Comparison of ENCODE assay signal across 1 cellular context in genomic region chr12:68800294-68800693, GRCh38.
TF ChIP-seq lines count a peak whose summit lies in the region.

No MANE protein-coding gene starts in this region.

TF ChIP-seq in HCT116, 20 proteins besides CTCF, POLR2A, EP300 and RAD21 (continued from another document):
- TF ChIP-seq EZH2 (IDR thresholded peaks at IDR 0.05) (no peak), ZBTB33 (IDR thresholded peaks at IDR 0.05; ENCODE audit: extremely low read depth, insufficient replicate concordance, low read length) (no peak), FOSL1 (IDR thresholded peaks at IDR 0.05; ENCODE audit: low read depth) (no peak), CEBPB (IDR thresholded peaks at IDR 0.05; ENCODE audit: low read depth) (0 out of 2 replicates have a peak, but pooled peaks have one; percentile 36), EZH2phosphoT487 (IDR thresholded peaks at IDR 0.05; ENCODE audit: borderline replicate concordance) (no peak), ELF1 (IDR thresholded peaks at IDR 0.05; ENCODE audit: borderline replicate concordance, low read depth) (no peak), EGR1 (IDR thresholded peaks at IDR 0.05; ENCODE audit: low read depth) (no peak), SRF (IDR thresholded peaks at IDR 0.05; ENCODE audit: low read depth) (no peak), YY1 (IDR thresholded peaks at IDR 0.05; ENCODE audit: extremely low read depth, insufficient replicate concordance, low read depth, low read length) (no peak), TCF7L2 (IDR thresholded peaks at IDR 0.05; ENCODE audit: borderline replicate concordance, extremely low read depth, insufficient read depth, insufficient read length) (no peak), MAX (IDR thresholded peaks at IDR 0.05) (0 out of 2 replicates have a peak, but pooled peaks have one; percentile 26), ZFX (IDR thresholded peaks at IDR 0.05) (no peak), SP1 (IDR thresholded peaks at IDR 0.05; ENCODE audit: low read depth) (peak; percentile 23; the same call in 1 of the 2 replicates), SIN3A (IDR thresholded peaks at IDR 0.05; ENCODE audit: low read depth) (no peak), POLR2AphosphoS5 (IDR thresholded peaks at IDR 0.05; ENCODE audit: low read depth, low read length) (no peak), REST (IDR thresholded peaks at IDR 0.05; ENCODE audit: low read depth) (no peak), JUND (IDR thresholded peaks at IDR 0.05) (no peak; the same call in 1 of the 2 replicates)
TF ChIP-seq in HCT116: peak in this region for 3.
